In the genomic region with DNA sequence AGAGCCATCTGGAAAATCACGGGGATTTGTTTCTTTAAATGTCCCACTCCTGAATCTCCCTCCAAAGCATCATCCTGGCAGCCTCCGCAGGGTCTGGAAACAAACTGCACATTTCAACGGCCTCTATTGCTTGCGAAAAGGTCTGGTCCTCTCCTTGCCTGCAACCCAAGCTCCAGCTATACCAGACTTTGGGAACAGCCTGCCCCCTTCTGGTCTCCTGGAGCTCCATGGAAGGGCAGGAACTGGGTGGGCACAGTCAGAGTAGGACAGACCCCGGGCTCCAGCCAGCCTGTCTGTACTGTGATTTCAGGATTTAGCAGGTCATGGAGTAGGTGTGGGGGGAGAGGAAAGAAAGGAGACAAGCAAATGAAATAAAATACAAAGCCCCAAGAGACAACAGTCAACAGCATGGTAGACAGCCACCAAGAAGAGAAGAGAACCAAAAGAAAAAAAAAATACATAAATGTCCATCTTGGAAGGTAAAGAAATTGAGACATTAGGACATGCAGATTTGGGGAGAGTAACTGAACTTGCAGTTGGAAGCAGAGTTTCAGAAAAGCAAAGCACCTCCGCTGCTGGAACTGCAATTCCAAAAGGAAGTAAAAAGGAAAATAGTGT, we compare ENCODE assay signal across 8 cellular contexts. TPM values are rescaled to one million over a fixed set of nuclear protein-coding genes. Genes with fewer than 3 reads are reported as not detected.
DNase-seq lines count a peak whose midpoint lies in the region; ATAC-seq lines count a peak whose summit lies in the region.

No MANE protein-coding gene starts in this region.

- no peak overlapping the region for H2AK5ac ChIP-seq in neuronal stem cell (ENCODE audit: low read depth, low read length)

- no peak overlapping the region for H4K8ac ChIP-seq in neuronal stem cell (ENCODE audit: low read depth, low read length)

- ATAC-seq in HG02884 (IDR thresholded peaks at IDR 0.05; ENCODE audit: unreplicated experiment): no peak

- no peak overlapping the region for H2BK12ac ChIP-seq in neuronal stem cell (ENCODE audit: low read length)

- no CpG with 5 or more reads among the region's 6 CpGs for WGBS in neuronal stem cell (ENCODE audit: extremely low coverage in 2 of 2, insufficient read length in 2 of 2, insufficient replicate concordance in 1 of 2), 2 donors

- H3K36me3 ChIP-seq in neuronal stem cell (replicated peaks in 1 of 2; ENCODE audit: control insufficient read depth in 2 of 2, insufficient read depth in 2 of 2, low read length in 2 of 2): no peaks in the 10 kb centered on the region

- no peaks in the 10 kb centered on the region for H3K9me3 ChIP-seq in neuronal stem cell (replicated peaks in 1 of 2; ENCODE audit: control insufficient read depth in 2 of 2, insufficient read depth in 1 of 2, low read depth in 1 of 2, low read length in 2 of 2)

- H3K23ac ChIP-seq in neuronal stem cell (ENCODE audit: low read depth, low read length, poor library complexity): no peak overlapping the region

- H2BK120ac ChIP-seq in neuronal stem cell (ENCODE audit: low read depth, low read length): no peak overlapping the region

- no peak overlapping the region for H2BK15ac ChIP-seq in neuronal stem cell (ENCODE audit: low read length)

- no peak overlapping the region for H3K27ac ChIP-seq in neuronal stem cell (replicated peaks; ENCODE audit: low read length)

- no peak overlapping the region for H4K91ac ChIP-seq in neuronal stem cell (ENCODE audit: low read depth, low read length, poor library complexity)

- H3K4me3 ChIP-seq in neuronal stem cell (ENCODE audit: low read length in 2 of 2): no peak overlapping the region

- peak overlapping the region; percentile 36 for H3K4me2 ChIP-seq in neuronal stem cell (ENCODE audit: insufficient read depth, low read length, poor library complexity, severe bottlenecking)

- no peak overlapping the region for H3K18ac ChIP-seq in neuronal stem cell (ENCODE audit: low read length)

- H3K9ac ChIP-seq in neuronal stem cell (ENCODE audit: low read depth, low read length, poor library complexity): no peak overlapping the region

- H3K27me3 ChIP-seq in neuronal stem cell (ENCODE audit: control insufficient read depth in 3 of 3, insufficient read depth in 3 of 3, low read depth in 1 of 3, low read length in 3 of 3): peaks cover 0 to 18% (median 12%) of the 10 kb centered on the region in 3 experiments

- no peak overlapping the region for H2AFZ ChIP-seq in neuronal stem cell (ENCODE audit: low read length)

- peaks cover 3% of the 10 kb centered on the region for H3K79me1 ChIP-seq in neuronal stem cell (ENCODE audit: low read depth, low read length)

- peak; percentile 70 for DNase-seq in activated effector memory CD4-positive, alpha-beta T cell treated with anti-CD3 and anti-CD28 coated beads, Interleukin-2, amount 50 U/mL, for 16 hours
- no peak for DNase-seq in activated effector memory CD4-positive, alpha-beta T cell treated with Interleukin-2 at 50 U/mL for 16 hours
- DNase-seq in NCI-H748 (lab: John Stamatoyannopoulos, UW; ENCODE audit: unreplicated experiment): peak; percentile 65
- DNase-seq in activated naive CD4-positive, alpha-beta T cell treated with Interleukin-2 at 50 U/mL for 16 hours: peak; percentile 45
- DNase-seq in globus pallidus (ENCODE audit: low spot score): peak; percentile 87
- DNase-seq in neuronal stem cell (ENCODE audit: low spot score): peak; percentile 59
- DNase-seq in NCI-H2107 (lab: John Stamatoyannopoulos, UW): no peak

- H3K4me1 ChIP-seq in neuronal stem cell (ENCODE audit: control insufficient read depth in 2 of 2, insufficient read depth in 1 of 2, low read depth in 1 of 2, low read length in 2 of 2): peaks cover 16% of the 10 kb centered on the region in 2 donors

- no peak overlapping the region for H2BK5ac ChIP-seq in neuronal stem cell (ENCODE audit: low read length)

- H3K14ac ChIP-seq in neuronal stem cell (ENCODE audit: low read length): no peak overlapping the region

- no peak overlapping the region for H3K4ac ChIP-seq in neuronal stem cell (ENCODE audit: low read length)

RNA-seq across cellular contexts. Expression of a gene that starts 2.7 kb away (rescaled TPM):
- polyA plus RNA-seq in neuronal stem cell (2013, experiment 1 of 2): 6.1 TPM
- polyA plus RNA-seq in neuronal stem cell (2013, experiment 2 of 2): 6.3 TPM

Comparison
In these comparisons a context has a peak if more than half of its experiments do, and no peak if none do; other contexts are left out.
1. DNase-seq: peak in activated effector memory CD4-positive, alpha-beta T cell treated with anti-CD3 and anti-CD28 coated beads, Interleukin-2, amount 50 U/mL, for 16 hours (single experiment), NCI-H748 (single experiment), activated naive CD4-positive, alpha-beta T cell treated with Interleukin-2 at 50 U/mL for 16 hours (single experiment), globus pallidus (single experiment) and neuronal stem cell (single experiment); none in activated effector memory CD4-positive, alpha-beta T cell treated with Interleukin-2 at 50 U/mL for 16 hours (single experiment) and NCI-H2107 (single experiment).